23 cellular contexts compared by ENCODE assay signal in the genomic region with DNA sequence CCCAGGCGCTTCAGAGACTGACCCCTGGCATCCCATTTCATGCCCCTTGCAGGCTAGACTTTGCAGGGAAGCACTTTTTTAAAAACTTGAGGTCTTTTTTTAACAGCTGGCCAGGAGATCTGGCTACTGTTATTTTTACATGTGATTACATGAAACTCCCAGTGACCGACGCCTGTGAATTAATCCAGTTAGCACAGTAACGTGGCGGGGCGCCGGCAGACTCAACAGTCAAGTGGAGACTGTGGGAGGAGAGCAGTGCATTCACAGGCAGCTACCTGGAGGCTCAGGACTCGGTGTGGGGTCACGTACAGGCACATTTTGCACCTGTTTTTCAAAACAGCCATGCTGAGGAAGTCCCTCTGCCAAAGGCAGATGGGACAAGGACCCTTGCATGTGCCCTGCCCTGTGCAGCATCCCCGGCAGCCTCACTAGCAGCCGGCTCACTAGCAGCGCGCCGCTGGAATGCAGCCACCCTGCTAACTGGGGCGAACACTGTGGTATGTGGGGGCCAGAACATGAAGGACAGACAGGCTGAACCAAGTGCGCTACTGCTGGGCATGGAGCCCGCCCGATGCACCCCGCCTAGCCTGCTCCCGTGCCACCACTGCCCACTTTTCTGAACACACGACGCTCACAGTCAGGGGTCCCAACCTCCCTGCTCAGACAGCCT. TPM values are rescaled to one million over a fixed set of nuclear protein-coding genes. Genes with fewer than 3 reads are reported as not detected.
DNase-seq lines count a peak whose midpoint lies in the region; ATAC-seq and TF ChIP-seq lines count a peak whose summit lies in the region.
"Had no signal": no experiment of that assay in that cellular context is flagged by ENCODE, and none has a peak within 500 bp of the region (broad histone marks: within the 10 kb centered on the region; RNA-seq: fewer than 3 reads in every experiment).

No MANE protein-coding gene starts in this region.

- DNase-seq in NCI-H82 (lab: John Stamatoyannopoulos, UW), result peak; percentile 89
- DNase-seq in left kidney (ENCODE audit: low read depth, low spot score), result peak; percentile 58
- DNase-seq in stomach, result no peak
- no peak for DNase-seq in activated effector memory CD4-positive, alpha-beta T cell treated with anti-CD3 and anti-CD28 coated beads, Interleukin-2, amount 50 U/mL, for 16 hours
- no peak for DNase-seq in stimulated activated CD8-positive, alpha-beta memory T cell treated with anti-CD3 and anti-CD28 coated beads, Interleukin-4, amount 100 ng/mL, for 48 hours
- DNase-seq: activated CD4-positive, alpha-beta T cell treated with anti-CD3 and anti-CD28 coated beads, Interleukin-2, amount 50 U/mL, for 48 hours; activated naive CD4-positive, alpha-beta T cell treated with anti-CD3 and anti-CD28 coated beads, Interleukin-2, amount 10 ng/mL, durations not matched to agents 7 days and 5 days; body of pancreas; GOT3; immature natural killer cell; left colon; mesendoderm; PC-3; stimulated activated CD4-positive, alpha-beta T cell treated with anti-CD3 and anti-CD28 coated beads, Interleukin-4, amount 100 ng/mL, for 24 hours had no signal

- no peak for ATAC-seq in GM19397 (IDR thresholded peaks at IDR 0.05; ENCODE audit: unreplicated experiment)
- ATAC-seq: body of pancreas; GM12878; left colon; PC-3; stimulated activated effector memory CD8-positive, alpha-beta T cell treated with anti-CD3 and anti-CD28 coated beads, Interleukin-12 subunit alpha, Interleukin-12 subunit beta, amount 100 ng/mL, for 72 hours had no signal

- no peak for TF ChIP-seq EP300 in stomach (IDR thresholded peaks at IDR 0.05)

- no peak for TF ChIP-seq POLR2A in stomach (IDR thresholded peaks at IDR 0.05)

- H3K9me3 ChIP-seq in stomach, result no peaks in the 10 kb centered on the region
- H3K9me3 ChIP-seq: adrenal gland, BLaER1, body of pancreas, gastroesophageal sphincter, neutrophil had no signal

- peaks cover 6 to 93% (median 46%) of the 10 kb centered on the region in 4 donors for H3K4me1 ChIP-seq in stomach

- intact Hi-C loops in stomach (cut with DNase I; ENCODE audit: low total_unique reads), result no loop called here

- peaks cover 42 to 94% (median 83%) of the 10 kb centered on the region in 4 donors for H3K36me3 ChIP-seq in stomach

- H3K27ac ChIP-seq in angular gyrus (ENCODE audit: low read depth, low read length) (peak overlapping the region; percentile 47), stomach (peak overlapping the region in 4 of 5 donors; percentile 28 to 78 (median 68))
- H3K27ac ChIP-seq: body of pancreas, neutrophil, SK-N-MC had no signal

- no peaks in the 10 kb centered on the region for H3K27me3 ChIP-seq in stomach
- H3K27me3 ChIP-seq: adrenal gland, BLaER1, body of pancreas, gastroesophageal sphincter, neutrophil had no signal

- WGBS in stomach, 5 donors, result 90 to 97% (median 95%) methylated on average over 16 to 22 of the region's 22 CpGs

- no peak overlapping the region for H3K4me3 ChIP-seq in stomach
- H3K4me3 ChIP-seq: adrenal gland, BLaER1, body of pancreas, gastroesophageal sphincter, GM12878, SK-N-MC had no signal

- no peak for TF ChIP-seq CTCF in stomach (IDR thresholded peaks at IDR 0.05)

RNA-seq across cellular contexts. Expression of gene CAPS, which starts 18.7 kb away (rescaled TPM):
- 100 to 1,000 TPM in 1 of 5 donors, 10 to 100 TPM in 4; 27.2 to 143 (median 54.8) TPM for total RNA-seq in stomach
- 10 to 100 TPM; 34.5 to 50.4 (median 44.0) TPM for polyA plus RNA-seq in stomach

RNA-seq across cellular contexts. Expression of gene VMAC, which starts 28.1 kb away (rescaled TPM):
- 10 to 100 TPM in 3 of 5 donors, 1 to 10 TPM in 2; 3.6 to 60.8 (median 13.8) TPM for total RNA-seq in stomach
- 1 to 10 TPM; 4.3 to 5.0 (median 4.7) TPM for polyA plus RNA-seq in stomach

RNA-seq across cellular contexts. Expression of gene NDUFA11, which starts 29.1 kb away (rescaled TPM):
- 100 to 1,000 TPM in 4 of 5 donors, 10 to 100 TPM in 1; 22.2 to 474 (median 130) TPM for total RNA-seq in stomach
- polyA plus RNA-seq in stomach, result 100 to 1,000 TPM; 490 to 524 (median 492) TPM

RNA-seq across cellular contexts. Expression of gene RANBP3, which starts 45.2 kb away (rescaled TPM):
- 100 to 1,000 TPM in 2 of 5 donors, 10 to 100 TPM in 3; 28.6 to 235 (median 85.9) TPM for total RNA-seq in stomach
- 10 to 100 TPM; 27.7 to 34.4 (median 31.2) TPM for polyA plus RNA-seq in stomach

Comparison
In these comparisons a context has a peak if more than half of its experiments do, and no peak if none do; other contexts are left out.
1. DNase-seq: peak in NCI-H82 (single experiment) and left kidney (single experiment); none in stomach (single experiment), activated effector memory CD4-positive, alpha-beta T cell treated with anti-CD3 and anti-CD28 coated beads, Interleukin-2, amount 50 U/mL, for 16 hours (single experiment) and stimulated activated CD8-positive, alpha-beta memory T cell treated with anti-CD3 and anti-CD28 coated beads, Interleukin-4, amount 100 ng/mL, for 48 hours (single experiment).